ENCODE assay signal across 21 cellular contexts in genomic region chr6:149015877-149016525, GRCh38.
A peak's percentile ranks its signal among the peaks of the same experiment; 100 is the strongest.
DNase-seq lines count a peak whose midpoint lies in the region; ATAC-seq lines count a peak whose summit lies in the region.
"Had no signal": no experiment of that assay in that cellular context is flagged by ENCODE, and none has a peak within 500 bp of the region (broad histone marks: within the 10 kb centered on the region; RNA-seq: fewer than 3 reads in every experiment).

No MANE protein-coding gene starts in this region.

- H3K4me1 ChIP-seq in naive thymus-derived CD4-positive, alpha-beta T cell (ENCODE audit: control insufficient read depth in 2 of 2, insufficient read depth in 2 of 2, low read length in 2 of 2) = no peaks in the 10 kb centered on the region
- H3K4me1 ChIP-seq in CD8-positive, alpha-beta memory T cell (ENCODE audit: insufficient read depth, low read length) = no peaks in the 10 kb centered on the region
- H3K4me1 ChIP-seq: adrenal gland, right lobe of liver, stomach had no signal

- no peak overlapping the region for H3K4me3 ChIP-seq in MG63
- no peak overlapping the region for H3K4me3 ChIP-seq in naive thymus-derived CD4-positive, alpha-beta T cell (ENCODE audit: low read length)
- H3K4me3 ChIP-seq in CD8-positive, alpha-beta memory T cell (ENCODE audit: low read length) = no peak overlapping the region
- H3K4me3 ChIP-seq: adrenal gland, mucosa of descending colon, right lobe of liver, stomach had no signal

- no peaks in the 10 kb centered on the region for H3K27me3 ChIP-seq in MG63
- H3K27me3 ChIP-seq in naive thymus-derived CD4-positive, alpha-beta T cell (ENCODE audit: control insufficient read depth in 2 of 2, insufficient read depth in 2 of 2, low read length in 2 of 2) = no peaks in the 10 kb centered on the region
- H3K27me3 ChIP-seq in CD8-positive, alpha-beta memory T cell (ENCODE audit: insufficient read depth, low read length, poor library complexity, severe bottlenecking) = no peaks in the 10 kb centered on the region
- H3K27me3 ChIP-seq: adrenal gland, right lobe of liver, stomach had no signal

- peak; percentile 70 for DNase-seq in Daoy (ENCODE audit: low read depth)
- peak; percentile 66 for DNase-seq in MG63
- peak; percentile 71 for DNase-seq in UCSD-AML1 (lab: John Stamatoyannopoulos, UW; ENCODE audit: unreplicated experiment)
- DNase-seq in naive thymus-derived CD4-positive, alpha-beta T cell = no peak
- no peak for DNase-seq in activated CD8-positive, alpha-beta memory T cell treated with anti-CD3 and anti-CD28 coated beads, Interleukin-2, amount 50 U/mL, for 48 hours
- DNase-seq in NCI-H2227 (lab: John Stamatoyannopoulos, UW; ENCODE audit: unreplicated experiment) = no peak
- DNase-seq in CD8-positive, alpha-beta memory T cell = no peak
- DNase-seq in cardiac septum (ENCODE audit: low spot score) = no peak
- DNase-seq: activated B cell treated with CpG ODN at 0.5 μM for 24 hours; adrenal gland; Calu3; effector memory CD8-positive, alpha-beta T cell; left cardiac atrium; mucosa of descending colon; NCI-H1048; NCI-H748 treated with DMSO at 0.1 percent for 48 hours; right lobe of liver; stimulated activated CD4-positive, alpha-beta T cell treated with anti-CD3 and anti-CD28 coated beads, Interleukin-2, amount 100 ng/mL, for 24 hours; stomach; SW 1271 had no signal

- H3K36me3 ChIP-seq in MG63 = no peaks in the 10 kb centered on the region; the same call in none of the 2 replicates
- no peaks in the 10 kb centered on the region for H3K36me3 ChIP-seq in naive thymus-derived CD4-positive, alpha-beta T cell (ENCODE audit: control insufficient read depth in 2 of 3, insufficient read depth in 3 of 3, low read length in 3 of 3)
- H3K36me3 ChIP-seq in CD8-positive, alpha-beta memory T cell (ENCODE audit: insufficient read depth, low read length) = no peaks in the 10 kb centered on the region
- H3K36me3 ChIP-seq: adrenal gland, right lobe of liver had no signal

- no peak overlapping the region for H3K4me3 Mint-ChIP-seq in naive thymus-derived CD4-positive, alpha-beta T cell
- H3K4me3 Mint-ChIP-seq in CD8-positive, alpha-beta memory T cell = no peak overlapping the region
- H3K4me3 Mint-ChIP-seq: activated B cell treated with CpG ODN at 0.5 μM for 24 hours; activated T-helper 1 cell treated with anti-CD3 and anti-CD28 coated beads, Interleukin-12 subunit alpha, Interleukin-12 subunit beta, Interleukin-2, Interleukin-4 antibody, amounts not matched to agents 30 ng/mL and 10 ng/mL and 1 ng/mL, durations not matched to agents 14 hours and 24 hours and 36 hours had no signal

- H3K27me3 Mint-ChIP-seq in naive thymus-derived CD4-positive, alpha-beta T cell = peaks cover 0 to 20% (median 0%) of the 10 kb centered on the region in 5 donors
- H3K27me3 Mint-ChIP-seq in CD8-positive, alpha-beta memory T cell = no peaks in the 10 kb centered on the region
- H3K27me3 Mint-ChIP-seq: activated B cell treated with CpG ODN at 0.5 μM for 24 hours; effector memory CD8-positive, alpha-beta T cell had no signal

- POLR2A ChIA-PET in naive thymus-derived CD4-positive, alpha-beta T cell (lab: Charles Lee) = no interaction called here
- POLR2A ChIA-PET in CD8-positive, alpha-beta memory T cell (lab: Charles Lee) = no interaction called here

- H3K9me3 Mint-ChIP-seq in naive thymus-derived CD4-positive, alpha-beta T cell = no peaks in the 10 kb centered on the region
- H3K9me3 Mint-ChIP-seq in CD8-positive, alpha-beta memory T cell = no peaks in the 10 kb centered on the region
- H3K9me3 Mint-ChIP-seq: activated B cell treated with CpG ODN at 0.5 μM for 24 hours; activated T-helper 1 cell treated with anti-CD3 and anti-CD28 coated beads, Interleukin-12 subunit alpha, Interleukin-12 subunit beta, Interleukin-2, Interleukin-4 antibody, amounts not matched to agents 30 ng/mL and 10 ng/mL and 1 ng/mL, durations not matched to agents 14 hours and 24 hours and 36 hours; effector memory CD8-positive, alpha-beta T cell had no signal

- H3K9me3 ChIP-seq in MG63 = no peaks in the 10 kb centered on the region
- H3K9me3 ChIP-seq in naive thymus-derived CD4-positive, alpha-beta T cell (ENCODE audit: control insufficient read depth in 2 of 3, low read length in 3 of 3) = no peaks in the 10 kb centered on the region
- H3K9me3 ChIP-seq in CD8-positive, alpha-beta memory T cell (ENCODE audit: low read length) = no peaks in the 10 kb centered on the region
- H3K9me3 ChIP-seq: adrenal gland, mucosa of descending colon, right lobe of liver, stomach had no signal

- no peak overlapping the region for H3K27ac ChIP-seq in naive thymus-derived CD4-positive, alpha-beta T cell (ENCODE audit: low read depth, low read length)
- no peak overlapping the region for H3K27ac ChIP-seq in CD8-positive, alpha-beta memory T cell (ENCODE audit: low read depth, low read length)
- H3K27ac ChIP-seq: adrenal gland, right lobe of liver, stomach had no signal

- no peak overlapping the region for H3K27ac Mint-ChIP-seq in naive thymus-derived CD4-positive, alpha-beta T cell
- no peak overlapping the region for H3K27ac Mint-ChIP-seq in CD8-positive, alpha-beta memory T cell
- H3K27ac Mint-ChIP-seq: activated B cell treated with CpG ODN at 0.5 μM for 24 hours; activated T-helper 1 cell treated with anti-CD3 and anti-CD28 coated beads, Interleukin-12 subunit alpha, Interleukin-12 subunit beta, Interleukin-2, Interleukin-4 antibody, amounts not matched to agents 30 ng/mL and 10 ng/mL and 1 ng/mL, durations not matched to agents 14 hours and 24 hours and 36 hours had no signal

- peak; percentile 37 for ATAC-seq in naive thymus-derived CD4-positive, alpha-beta T cell
- ATAC-seq: effector memory CD8-positive, alpha-beta T cell; mucosa of descending colon; right lobe of liver had no signal

- CTCF ChIA-PET in naive thymus-derived CD4-positive, alpha-beta T cell (lab: Charles Lee) = no interaction called here
- CTCF ChIA-PET in CD8-positive, alpha-beta memory T cell (lab: Charles Lee) = no interaction called here

- no peaks in the 10 kb centered on the region for H3K36me3 Mint-ChIP-seq in naive thymus-derived CD4-positive, alpha-beta T cell
- H3K36me3 Mint-ChIP-seq in CD8-positive, alpha-beta memory T cell = peaks cover 0 to 33% (median 12%) of the 10 kb centered on the region in 3 donors

- intact Hi-C loops in naive thymus-derived CD4-positive, alpha-beta T cell (cut with micrococcal nuclease) = no loop called here
- intact Hi-C loops in cardiac septum (cut with DNase I) = no loop called here

- H3K4me1 Mint-ChIP-seq in naive thymus-derived CD4-positive, alpha-beta T cell = peaks cover 0 to 4% (median 0%) of the 10 kb centered on the region in 7 donors
- no peaks in the 10 kb centered on the region for H3K4me1 Mint-ChIP-seq in CD8-positive, alpha-beta memory T cell
- H3K4me1 Mint-ChIP-seq: activated B cell treated with CpG ODN at 0.5 μM for 24 hours had no signal

Comparison
In these comparisons a context has a peak if more than half of its experiments do, and no peak if none do; other contexts are left out.
1. DNase-seq: peak in Daoy (single experiment), MG63 (single experiment) and UCSD-AML1 (single experiment); none in naive thymus-derived CD4-positive, alpha-beta T cell (0 of 9), activated CD8-positive, alpha-beta memory T cell treated with anti-CD3 and anti-CD28 coated beads, Interleukin-2, amount 50 U/mL, for 48 hours (single experiment), NCI-H2227 (single experiment), CD8-positive, alpha-beta memory T cell (0 of 5) and cardiac septum (single experiment).